In the genomic region with DNA sequence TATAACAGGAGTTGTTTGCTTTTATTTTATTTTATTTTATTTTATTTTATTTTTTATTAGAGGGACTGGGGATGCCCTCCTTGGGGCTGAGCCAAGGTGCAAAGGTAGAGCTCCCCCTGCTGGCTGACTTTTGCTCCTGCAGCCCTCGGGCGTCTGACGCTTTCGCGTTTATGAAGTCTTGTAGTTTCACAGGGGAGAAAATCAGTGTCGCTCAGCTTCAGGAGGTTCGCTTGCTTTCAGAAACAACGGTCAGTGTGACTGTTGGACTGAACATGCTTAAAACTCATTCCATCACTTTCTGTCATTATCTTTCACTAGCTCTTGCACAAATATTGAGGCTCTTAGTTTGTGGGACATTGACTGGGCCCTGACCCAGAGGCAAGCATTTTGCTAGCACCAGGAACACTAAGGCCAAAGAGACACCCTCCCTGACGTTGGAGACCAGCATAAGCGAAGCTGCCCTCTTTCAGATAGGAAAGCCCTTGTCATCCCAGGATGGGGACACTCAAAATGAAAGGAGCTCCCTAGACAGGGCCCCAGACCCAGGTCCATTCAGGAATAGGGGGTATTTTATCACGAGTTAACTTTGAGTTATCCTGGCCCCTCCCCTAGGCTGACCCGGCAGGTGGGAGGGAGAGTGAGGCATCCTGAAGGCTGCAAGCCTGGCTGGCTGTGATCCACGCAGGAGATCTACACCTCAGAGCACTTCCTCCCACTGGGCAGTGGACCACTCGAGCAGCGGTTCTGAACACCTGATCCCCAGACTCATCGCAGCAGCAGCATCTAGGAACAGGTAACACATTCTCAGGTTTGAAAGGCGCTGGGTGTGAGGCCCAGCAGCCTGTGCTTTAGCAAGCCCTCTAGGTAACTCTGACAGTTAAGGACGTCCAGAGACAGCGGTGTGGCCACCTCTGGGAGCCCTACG, we compare ENCODE assay signal across 8 cellular contexts. TPM values are rescaled to one million over a fixed set of nuclear protein-coding genes. Genes with fewer than 3 reads are reported as not detected.
DNase-seq lines count a peak whose midpoint lies in the region; ATAC-seq and TF ChIP-seq lines count a peak whose summit lies in the region.

No MANE protein-coding gene starts in this region.

- no peaks in the 10 kb centered on the region for H3K9me3 ChIP-seq in effector memory CD4-positive, alpha-beta T cell (ENCODE audit: control insufficient read depth, low read length)

- TF ChIP-seq CTCF in HFF-Myc (IDR thresholded peaks at IDR 0.05; ENCODE audit: low read depth, low read length, missing control alignments): peak; percentile 93
- TF ChIP-seq CTCF in activated CD8-positive, alpha-beta T cell treated with anti-CD3 and anti-CD28 coated beads for 36 hours (IDR thresholded peaks at IDR 0.05): peak; percentile 96

- no peak overlapping the region for H3K27ac Mint-ChIP-seq in activated CD8-positive, alpha-beta T cell treated with anti-CD3 and anti-CD28 coated beads for 36 hours

- no peak overlapping the region for H3K27ac ChIP-seq in effector memory CD4-positive, alpha-beta T cell (ENCODE audit: insufficient read depth, low read length, poor library complexity, severe bottlenecking)

- H3K4me1 ChIP-seq in effector memory CD4-positive, alpha-beta T cell (ENCODE audit: control insufficient read depth, insufficient read depth, low read length, poor library complexity, severe bottlenecking): peaks cover 15% of the 10 kb centered on the region

- H3K4me3 Mint-ChIP-seq in activated CD8-positive, alpha-beta T cell treated with anti-CD3 and anti-CD28 coated beads for 36 hours: no peak overlapping the region

- no peak overlapping the region for H3K4me3 ChIP-seq in HFF-Myc (replicated peaks; ENCODE audit: low read depth, low read length)
- no peak overlapping the region for H3K4me3 ChIP-seq in effector memory CD4-positive, alpha-beta T cell (ENCODE audit: insufficient read depth, low read depth, low read length, poor library complexity, severe bottlenecking)

- DNase-seq in EH (ENCODE audit: low read depth) (peak; percentile 51), HFF-Myc (ENCODE audit: extremely low read depth, low read depth) (no peak), NCI-H748 treated with DMSO at 0.1 percent for 48 hours (lab: John Stamatoyannopoulos, UW) (peak; percentile 47), middle frontal gyrus (ENCODE audit: extremely low spot score, low spot score) (peak; percentile 18)
- DNase-seq in activated CD8-positive, alpha-beta T cell treated with anti-CD3 and anti-CD28 coated beads for 36 hours: peak; percentile 86
- DNase-seq in effector memory CD4-positive, alpha-beta T cell: peak; percentile 41 to 63 (median 46)
- peak; percentile 65 to 68 for DNase-seq in stimulated activated CD8-positive, alpha-beta memory T cell treated with anti-CD3 and anti-CD28 coated beads, Interleukin-4, amount 100 ng/mL, for 1 hour (ENCODE audit: low read depth in 2 of 2, low spot score in 1 of 2)

- intact Hi-C loops in activated CD8-positive, alpha-beta T cell treated with anti-CD3 and anti-CD28 coated beads for 36 hours (cut with micrococcal nuclease): loop anchor here (2.0 to 5.0 kb wide), 2 partner anchors 158 to 441 kb away; no protein-coding TSS in a partner anchor

- CTCF ChIA-PET in activated CD8-positive, alpha-beta T cell treated with anti-CD3 and anti-CD28 coated beads for 36 hours (lab: Charles Lee): interaction anchor here (0.7 to 13.8 kb wide), 68 partner anchors 9 to 811 kb away, joined by 3 to 324 read pairs (median 5); no protein-coding TSS in a partner anchor

- no peaks in the 10 kb centered on the region for H3K36me3 Mint-ChIP-seq in activated CD8-positive, alpha-beta T cell treated with anti-CD3 and anti-CD28 coated beads for 36 hours (ENCODE audit: low read depth)

- peak; percentile 95 for ATAC-seq in activated CD8-positive, alpha-beta T cell treated with anti-CD3 and anti-CD28 coated beads for 36 hours
- no peak for ATAC-seq in GM18505 (IDR thresholded peaks at IDR 0.05; ENCODE audit: unreplicated experiment)

- TF ChIP-seq POLR2A in GM18505 (IDR thresholded peaks at IDR 0.05; ENCODE audit: borderline replicate concordance, extremely low read depth, insufficient read depth, insufficient read length): no peak

- no peaks in the 10 kb centered on the region for H3K36me3 ChIP-seq in effector memory CD4-positive, alpha-beta T cell (ENCODE audit: control insufficient read depth, insufficient read depth, low read length)

- peaks cover 1% of the 10 kb centered on the region for H3K27me3 Mint-ChIP-seq in activated CD8-positive, alpha-beta T cell treated with anti-CD3 and anti-CD28 coated beads for 36 hours

- H3K9me3 Mint-ChIP-seq in activated CD8-positive, alpha-beta T cell treated with anti-CD3 and anti-CD28 coated beads for 36 hours: no peaks in the 10 kb centered on the region

- H3K4me1 Mint-ChIP-seq in activated CD8-positive, alpha-beta T cell treated with anti-CD3 and anti-CD28 coated beads for 36 hours (ENCODE audit: low read depth): peaks cover 8% of the 10 kb centered on the region

- POLR2A ChIA-PET in activated CD8-positive, alpha-beta T cell treated with anti-CD3 and anti-CD28 coated beads for 36 hours (lab: Charles Lee): interaction anchor here (0.6 to 1.8 kb wide), 7 partner anchors 13 to 449 kb away, joined by 3 to 4 read pairs (median 3); no protein-coding TSS in a partner anchor

- H3K27me3 ChIP-seq in effector memory CD4-positive, alpha-beta T cell (replicated peaks; ENCODE audit: control insufficient read depth, insufficient read depth, low read length, poor library complexity, severe bottlenecking): no peaks in the 10 kb centered on the region

RNA-seq across cellular contexts. Expression of gene LGALSL, which starts 34.4 kb away (rescaled TPM):
- total RNA-seq in activated CD8-positive, alpha-beta T cell treated with anti-CD3 and anti-CD28 coated beads for 36 hours: 1 to 10 TPM; 3.8 to 3.9 TPM

RNA-seq across cellular contexts. Expression of gene AFTPH, which starts 35.8 kb away (rescaled TPM):
- total RNA-seq in activated CD8-positive, alpha-beta T cell treated with anti-CD3 and anti-CD28 coated beads for 36 hours: 10 to 100 TPM; 30.6 to 31.1 TPM
